Comparison of ENCODE assay signal across 8 cellular contexts in the genomic region with DNA sequence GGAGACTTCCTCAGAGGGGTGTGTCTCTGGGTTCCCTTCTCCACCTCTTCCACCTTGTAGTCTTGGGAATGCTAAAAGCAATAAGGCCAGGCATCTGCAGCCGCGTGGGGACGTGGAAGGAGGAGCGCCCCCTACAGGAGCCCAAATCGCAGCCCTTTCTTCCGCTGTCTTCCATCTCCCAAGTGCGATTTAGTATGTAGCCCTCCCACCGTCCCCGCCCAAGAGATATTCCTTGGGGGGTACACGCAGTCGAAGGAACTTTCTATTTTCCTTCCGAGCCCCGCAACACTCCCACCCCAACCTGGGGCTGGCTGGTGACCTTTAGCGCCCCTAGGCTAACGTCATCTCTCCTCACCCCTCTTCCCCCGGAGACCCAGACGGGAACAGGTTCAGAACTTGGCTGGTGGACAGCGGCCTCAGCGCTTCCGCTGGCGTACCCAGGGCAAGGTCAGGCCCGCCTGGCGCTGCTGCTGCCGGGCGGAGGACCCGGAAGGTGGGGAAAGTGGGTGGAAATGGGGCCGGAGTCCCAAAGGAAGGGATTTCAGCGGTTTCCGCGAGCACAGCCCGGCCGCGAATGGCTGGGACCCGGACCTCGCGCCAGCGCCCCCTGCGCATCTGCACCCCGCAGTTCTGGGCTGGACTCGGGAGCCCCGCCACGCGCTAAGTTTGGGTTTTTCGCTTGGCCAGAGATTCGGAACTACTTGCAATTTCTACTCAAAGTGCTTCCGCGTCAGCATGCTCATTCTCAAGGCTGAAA. TPM values are rescaled to one million over a fixed set of nuclear protein-coding genes. Genes with fewer than 3 reads are reported as not detected.
DNase-seq lines count a peak whose midpoint lies in the region; ATAC-seq, FAIRE-seq and TF ChIP-seq lines count a peak whose summit lies in the region.

No MANE protein-coding gene starts in this region.

- peaks cover 0 to 14% of the 10 kb centered on the region in 2 donors for H3K36me3 ChIP-seq in neuronal stem cell (replicated peaks in 1 of 2; ENCODE audit: control insufficient read depth in 2 of 2, insufficient read depth in 2 of 2, low read length in 2 of 2)

- peaks cover 17 to 23% of the 10 kb centered on the region in 2 donors for H3K4me1 ChIP-seq in neuronal stem cell (ENCODE audit: control insufficient read depth in 2 of 2, insufficient read depth in 1 of 2, low read depth in 1 of 2, low read length in 2 of 2)

- H3K4me2 ChIP-seq in neuronal stem cell (ENCODE audit: insufficient read depth, low read length, poor library complexity, severe bottlenecking) = peak overlapping the region; percentile 93

- no peak overlapping the region for H2BK15ac ChIP-seq in neuronal stem cell (ENCODE audit: low read length)

- H3K27ac ChIP-seq in neuronal stem cell (replicated peaks; ENCODE audit: low read length) = peak overlapping the region; percentile 83

- DNase-seq in AG08395 (ENCODE audit: low spot score) (peak; percentile 78), GM12891 (ENCODE audit: insufficient read length, low spot score) (peak; percentile 52), NCI-H2227 treated with DMSO at 0.1 percent for 48 hours (lab: John Stamatoyannopoulos, UW) (peak; percentile 79), glutamatergic neuron (peak; percentile 79), neuronal stem cell (ENCODE audit: low spot score) (peak; percentile 87)
- peak; percentile 40 for DNase-seq in activated naive CD4-positive, alpha-beta T cell treated with anti-CD3 and anti-CD28 coated beads, Interleukin-2, amount 50 U/mL, for 16 hours

- H4K91ac ChIP-seq in neuronal stem cell (ENCODE audit: low read depth, low read length, poor library complexity) = no peak overlapping the region

- ATAC-seq in HG02943 (IDR thresholded peaks at IDR 0.05; ENCODE audit: low read depth, unreplicated experiment) (peak; percentile 47), HG03521 (IDR thresholded peaks at IDR 0.05; ENCODE audit: unreplicated experiment) (no peak)

- peak overlapping the region; percentile 73 to 84 for H3K4me3 ChIP-seq in neuronal stem cell (ENCODE audit: low read length in 2 of 2)

- peak overlapping the region; percentile 73 for H3K9ac ChIP-seq in neuronal stem cell (ENCODE audit: low read depth, low read length, poor library complexity)

- H3K14ac ChIP-seq in neuronal stem cell (ENCODE audit: low read length) = no peak overlapping the region

- no peak overlapping the region for H2AK5ac ChIP-seq in neuronal stem cell (ENCODE audit: low read depth, low read length)

- TF ChIP-seq CTCF in glutamatergic neuron (IDR thresholded peaks at IDR 0.05; ENCODE audit: partially characterized antibody, unreplicated experiment) = peak; percentile 84

- H3K9me3 ChIP-seq in neuronal stem cell (replicated peaks in 1 of 2; ENCODE audit: control insufficient read depth in 2 of 2, insufficient read depth in 1 of 2, low read depth in 1 of 2, low read length in 2 of 2) = peaks cover 7 to 21% of the 10 kb centered on the region in 2 donors

- peak overlapping the region; percentile 90 for H3K18ac ChIP-seq in neuronal stem cell (ENCODE audit: low read length)

- peak overlapping the region; percentile 90 for H3K27ac Mint-ChIP-seq in glutamatergic neuron (ENCODE audit: unreplicated experiment)

- peak; percentile 60 for FAIRE-seq in GM12891 (lab: Jason Lieb, UNC)

- peak overlapping the region; percentile 99 for H3K4me3 Mint-ChIP-seq in glutamatergic neuron (ENCODE audit: unreplicated experiment)

- H2BK12ac ChIP-seq in neuronal stem cell (ENCODE audit: low read length) = no peak overlapping the region

- H3K27me3 ChIP-seq in neuronal stem cell (ENCODE audit: control insufficient read depth in 3 of 3, insufficient read depth in 3 of 3, low read depth in 1 of 3, low read length in 3 of 3) = peaks cover 0 to 72% (median 27%) of the 10 kb centered on the region in 3 experiments

- H2BK120ac ChIP-seq in neuronal stem cell (ENCODE audit: low read depth, low read length) = no peak overlapping the region

- peaks cover 20% of the 10 kb centered on the region for H3K27me3 Mint-ChIP-seq in glutamatergic neuron (ENCODE audit: unreplicated experiment)

- H3K9me3 Mint-ChIP-seq in glutamatergic neuron (ENCODE audit: unreplicated experiment) = peaks cover 24% of the 10 kb centered on the region

- H3K79me1 ChIP-seq in neuronal stem cell (ENCODE audit: low read depth, low read length) = no peaks in the 10 kb centered on the region

- H4K8ac ChIP-seq in neuronal stem cell (ENCODE audit: low read depth, low read length) = no peak overlapping the region

- H3K4ac ChIP-seq in neuronal stem cell (ENCODE audit: low read length) = no peak overlapping the region

- H2BK5ac ChIP-seq in neuronal stem cell (ENCODE audit: low read length) = peak overlapping the region; percentile 91

- WGBS in neuronal stem cell (ENCODE audit: extremely low coverage in 2 of 2, insufficient read length in 2 of 2, insufficient replicate concordance in 1 of 2), 2 donors = no CpG with 5 or more reads among the region's 47 CpGs

- no peak for TF ChIP-seq POLR2A in GM12891 (IDR thresholded peaks at IDR 0.05; ENCODE audit: low read depth, low read length)

- peaks cover 39% of the 10 kb centered on the region for H3K4me1 Mint-ChIP-seq in glutamatergic neuron (ENCODE audit: low read depth, unreplicated experiment)

- peak overlapping the region; percentile 76 for H2AFZ ChIP-seq in neuronal stem cell (ENCODE audit: low read length)

- peaks cover 7% of the 10 kb centered on the region for H3K36me3 Mint-ChIP-seq in glutamatergic neuron (ENCODE audit: unreplicated experiment)

- peak overlapping the region; percentile 86 for H3K23ac ChIP-seq in neuronal stem cell (ENCODE audit: low read depth, low read length, poor library complexity)

TF ChIP-seq in GM12891, 5 proteins besides CTCF, POLR2A, EP300 and RAD21:
- no peak for TF ChIP-seq TAF1 (IDR thresholded peaks at IDR 0.05; ENCODE audit: low read depth, low read length)
- TF ChIP-seq POLR2AphosphoS5 (IDR thresholded peaks at IDR 0.05; ENCODE audit: low read depth, low read length) = no peak
- no peak for TF ChIP-seq PAX5 (IDR thresholded peaks at IDR 0.05; ENCODE audit: insufficient read depth, low read length, severe bottlenecking)
- TF ChIP-seq POU2F2 (IDR thresholded peaks at IDR 0.05; ENCODE audit: low read depth, low read length) = no peak
- TF ChIP-seq SPI1 (IDR thresholded peaks at IDR 0.05; ENCODE audit: low read depth, low read length) = no peak

RNA-seq across cellular contexts. Expression of gene PCDH8, which starts 2.1 kb away (rescaled TPM):
- not detected for polyA plus RNA-seq in GM12891 (2012; ENCODE audit: low read depth, missing spikeins)
- 89.0 TPM for total RNA-seq in glutamatergic neuron (ENCODE audit: unreplicated experiment)
- polyA plus RNA-seq in neuronal stem cell (2013, experiment 1 of 2) = 0.14 TPM
- 0.26 TPM for polyA plus RNA-seq in neuronal stem cell (2013, experiment 2 of 2)
